27 cellular contexts compared by ENCODE assay signal in genomic region chr12:109830267-109830666, GRCh38. TPM values are rescaled to one million over a fixed set of nuclear protein-coding genes. Genes with fewer than 3 reads are reported as not detected.
"Had no signal": no experiment of that assay in that cellular context is flagged by ENCODE, and none has a peak within 500 bp of the region (broad histone marks: within the 10 kb centered on the region; RNA-seq: fewer than 3 reads in every experiment).

No MANE protein-coding gene starts in this region.

- H3K27ac ChIP-seq: lower lobe of right lung, neural progenitor cell, pancreas, prostate gland, sigmoid colon, stomach, testis, thyroid gland, upper lobe of right lung had no signal

- DNase-seq: heart left ventricle; hypothalamus; immature natural killer cell; left ventricle myocardium superior; lower lobe of right lung; mammary epithelial cell; mesenchymal stem cell; naive thymus-derived CD8-positive, alpha-beta T cell; nephron progenitor cell; nucleus accumbens; pancreas; posterior cingulate gyrus; retina; right cardiac atrium; sigmoid colon; small intestine; stimulated activated CD4-positive, alpha-beta T cell treated with anti-CD3 and anti-CD28 coated beads, Interleukin-1b, Interleukin-23, amount 100 ng/mL, for 48 hours; stimulated activated CD4-positive, alpha-beta T cell treated with anti-CD3 and anti-CD28 coated beads, Interleukin-4, amount 100 ng/mL, for 1 hour; stimulated activated naive B cell treated with anti-CD40 and anti-IgM and Interleukin-4, amounts not matched to agents 10 μg/mL and 1 μg/mL and 100 μg/mL, for 72 hours; stimulated activated naive CD8-positive, alpha-beta T cell treated with anti-CD3 and anti-CD28 coated beads, Interleukin-15, Interleukin-2, amounts not matched to agents 100 U/mL and 50 U/mL, for 24 hours; stomach; testis; thyroid gland; trophoblast cell; upper lobe of right lung had no signal

- ATAC-seq: heart left ventricle; left ventricle myocardium superior; lower lobe of right lung; naive thymus-derived CD8-positive, alpha-beta T cell; right cardiac atrium; stimulated activated naive B cell treated with anti-CD40 and anti-IgM and Interleukin-4, amounts not matched to agents 10 μg/mL and 1 μg/mL and 100 μg/mL, for 72 hours; stimulated activated naive CD8-positive, alpha-beta T cell treated with anti-CD3 and anti-CD28 coated beads, Interleukin-15, Interleukin-2, amounts not matched to agents 100 U/mL and 50 U/mL, for 24 hours; upper lobe of right lung had no signal

- H3K4me3 ChIP-seq: heart left ventricle, lower lobe of right lung, neural progenitor cell, pancreas, prostate gland, sigmoid colon, stomach, testis, thyroid gland, upper lobe of right lung had no signal

- H3K4me1 ChIP-seq: neural progenitor cell, testis, upper lobe of right lung had no signal

- H3K36me3 ChIP-seq: heart left ventricle, lower lobe of right lung, neural progenitor cell, pancreas, prostate gland, sigmoid colon, stomach, thyroid gland, upper lobe of right lung had no signal

- H3K27me3 ChIP-seq: pancreas, testis, thyroid gland had no signal

- H3K9me3 ChIP-seq: heart left ventricle, lower lobe of right lung, pancreas, prostate gland, sigmoid colon, stomach, testis, thyroid gland, upper lobe of right lung had no signal

RNA-seq across cellular contexts. Expression of gene TRPV4, which starts 2.9 kb away (rescaled TPM):
- total RNA-seq: naive thymus-derived CD8-positive, alpha-beta T cell had no signal
- polyA plus RNA-seq: immature natural killer cell; naive thymus-derived CD8-positive, alpha-beta T cell had no signal
